ENCODE assay signal across 7 cellular contexts in genomic region chr16:25256821-25257503, GRCh38. TPM values are rescaled to one million over a fixed set of nuclear protein-coding genes. Genes with fewer than 3 reads are reported as not detected.
DNase-seq lines count a peak whose midpoint lies in the region; ATAC-seq and TF ChIP-seq lines count a peak whose summit lies in the region.

No MANE protein-coding gene starts in this region.

- H3K79me2 ChIP-seq in GM23248 (ENCODE audit: insufficient read depth): peaks cover 57% of the 10 kb centered on the region

- 0 out of 2 replicates have a peak, but pooled peaks cover 1% of the 10 kb centered on the region for H3K36me3 ChIP-seq in GM23248 (ENCODE audit: low read depth)
- peaks cover 6 to 24% (median 18%) of the 10 kb centered on the region in 4 donors for H3K36me3 ChIP-seq in liver (ENCODE audit: control insufficient read depth in 4 of 4, insufficient read depth in 3 of 4, low read depth in 1 of 4, low read length in 3 of 4)
- H3K36me3 ChIP-seq in thoracic aorta: peaks cover 5% of the 10 kb centered on the region

- ATAC-seq in thoracic aorta (ENCODE audit: insufficient number of reproducible peaks, low FRiP score, low read depth): peak; percentile 50

- no peaks in the 10 kb centered on the region for H3K27me3 ChIP-seq in GM23248 (replicated peaks; ENCODE audit: insufficient read depth)
- no peaks in the 10 kb centered on the region for H3K27me3 ChIP-seq in liver (ENCODE audit: control insufficient read depth in 4 of 4, insufficient read depth in 4 of 4, low read length in 3 of 4)
- no peaks in the 10 kb centered on the region for H3K27me3 ChIP-seq in thoracic aorta (replicated peaks; ENCODE audit: insufficient read depth)

- H4K20me1 ChIP-seq in GM23248 (ENCODE audit: insufficient read depth): no peaks in the 10 kb centered on the region; the same call in 1 of the 2 replicates

- H3K4me1 Mint-ChIP-seq in brain: peaks cover 62% of the 10 kb centered on the region

- peak overlapping the region; percentile 96 for H3K4me2 ChIP-seq in GM23248 (ENCODE audit: unreplicated experiment)

- H3K27ac Mint-ChIP-seq in brain: peak overlapping the region; percentile 61 to 99 (median 79)

- H2AFZ ChIP-seq in GM23248: peak overlapping the region; percentile 92

- H3F3A ChIP-seq in GM23248 (ENCODE audit: insufficient read depth): peaks cover 20% of the 10 kb centered on the region; the same call in 1 of the 2 replicates

- H3K27ac ChIP-seq in GM23248 (peak overlapping the region; percentile 84), liver (ENCODE audit: low read depth in 1 of 2, low read length in 2 of 2) (peak overlapping the region; percentile 98 to 99), thoracic aorta (peak overlapping the region; percentile 96 to 98)

- H3K4me1 ChIP-seq in GM23248 (ENCODE audit: insufficient read depth) (peaks cover 22% of the 10 kb centered on the region), liver (ENCODE audit: control insufficient read depth in 4 of 4, insufficient read depth in 4 of 4, low read length in 3 of 4) (peaks cover 0 to 24% (median 21%) of the 10 kb centered on the region in 4 donors), thoracic aorta (ENCODE audit: control insufficient read depth in 1 of 2, low read depth in 2 of 2) (peaks cover 0 to 32% of the 10 kb centered on the region in 2 donors)

- H3K4me3 Mint-ChIP-seq in brain: peak overlapping the region; percentile 89 to 95 (median 94)

- peaks cover 17% of the 10 kb centered on the region for H3K27me3 Mint-ChIP-seq in brain

- DNase-seq in GM03348 (ENCODE audit: low spot score): peak; percentile 19
- DNase-seq in GM23248: peak; percentile 46
- peak; percentile 58 for DNase-seq in NCI-H2227 (lab: John Stamatoyannopoulos, UW; ENCODE audit: unreplicated experiment)
- no peak for DNase-seq in thoracic aorta (ENCODE audit: low spot score)
- DNase-seq in NK-92 treated with Interleukin-12 subunit alpha and Interleukin-12 subunit beta, amount 100 ng/mL, for 24 hours (lab: John Stamatoyannopoulos, UW): no peak

- no peaks in the 10 kb centered on the region for H3K9me2 ChIP-seq in GM23248 (ENCODE audit: insufficient read depth)

- H3K9me3 ChIP-seq in GM23248 (ENCODE audit: low read depth) (no peaks in the 10 kb centered on the region), liver (ENCODE audit: control insufficient read depth in 4 of 4, low read length in 3 of 4) (no peaks in the 10 kb centered on the region), thoracic aorta (no peaks in the 10 kb centered on the region)

- WGBS in GM23248 (ENCODE audit: low coverage in 1 of 2, low lambda C conversion rate in 2 of 2, missing lambda C conversion rate in 2 of 2), 2 experiments: 1 to 2% methylated on average over 26 of the region's 26 CpGs
- 3% methylated on average over 26 of the region's 26 CpGs for WGBS in liver

- in situ Hi-C loops in GM23248 (cut with MboI): loop anchor here (25.0 kb wide), 1 partner anchor 1855 kb away; no protein-coding TSS in a partner anchor

- H3K9ac ChIP-seq in GM23248: peak overlapping the region; percentile 94
- H3K9ac ChIP-seq in liver (ENCODE audit: low read depth in 1 of 2, low read length in 2 of 2): peak overlapping the region in 1 of 2 donors; percentile 90

- peaks cover 0 to 3% (median 0%) of the 10 kb centered on the region in 5 experiments for H3K9me3 Mint-ChIP-seq in brain

- peak overlapping the region; percentile 83 for H3K4me3 ChIP-seq in GM23248
- peak overlapping the region; percentile 65 to 68 (median 66) for H3K4me3 ChIP-seq in liver (ENCODE audit: low read depth in 1 of 3, low read length in 3 of 3)
- peak overlapping the region; percentile 93 for H3K4me3 ChIP-seq in thoracic aorta

- TF ChIP-seq CTCF in brain (conservative IDR thresholded peaks at IDR 0.05) (peak in 1 of 2 experiments; percentile 32), liver (IDR thresholded peaks at IDR 0.05; ENCODE audit: low read depth, low read length, missing input control) (no peak), thoracic aorta (IDR thresholded peaks at IDR 0.05) (no peak)

- TF ChIP-seq RAD21 in liver (IDR thresholded peaks at IDR 0.05): no peak

- H3K36me3 Mint-ChIP-seq in brain: peaks cover 30% of the 10 kb centered on the region

TF ChIP-seq in liver, 16 proteins besides CTCF, POLR2A, EP300 and RAD21:
- no peak for TF ChIP-seq GABPA (IDR thresholded peaks at IDR 0.05 in 1 of 2, conservative IDR thresholded peaks at IDR 0.05 in 1 of 2)
- TF ChIP-seq REST (IDR thresholded peaks at IDR 0.05): peak; percentile 68

RNA-seq across cellular contexts. Expression of gene ZKSCAN2, which starts 0.7 kb away (rescaled TPM):
- 1.4 and 2.3 TPM in 2 replicates for total RNA-seq in GM23248 (2014; rRNA removed; shearing (Covaris generic))
- polyA plus RNA-seq in GM23248 (2016; fragmentation: Nextera tagmentation; extraction: Ambion mirVana) (1.0 and 1.2 TPM in 2 replicates), brain (ENCODE audit: insufficient read depth, low read depth, low replicate concordance) (4.5 TPM), liver (under 1 TPM; 0.47 to 0.89 TPM)
- total RNA-seq in liver (1 to 10 TPM; 2.6 to 3.4 TPM), thoracic aorta (1 to 10 TPM; 4.1 to 5.0 TPM)

RNA-seq across cellular contexts. Expression of gene AQP8, which starts 40.2 kb away (rescaled TPM):
- not detected in 2 replicates for total RNA-seq in GM23248 (2014; rRNA removed; shearing (Covaris generic))
- not detected in 2 replicates for polyA plus RNA-seq in GM23248 (2016; fragmentation: Nextera tagmentation; extraction: Ambion mirVana)
- polyA plus RNA-seq in brain (ENCODE audit: insufficient read depth, low read depth, low replicate concordance): not detected
- under 1 TPM; 0.08 to 0.09 TPM for total RNA-seq in liver
- polyA plus RNA-seq in liver: not detected
- total RNA-seq in thoracic aorta: under 1 TPM in 1 of 2 donors, not detected in 1; 0.95 TPM

Comparison
In these comparisons a context has a peak if more than half of its experiments do, and no peak if none do; other contexts are left out.
1. DNase-seq: peak in GM03348 (single experiment), GM23248 (single experiment) and NCI-H2227 (single experiment); none in thoracic aorta (single experiment) and NK-92 treated with Interleukin-12 subunit alpha and Interleukin-12 subunit beta, amount 100 ng/mL, for 24 hours (single experiment).
2. Peak in every context shown above with its lines, with median percentiles within 50 percentile points of each other: H3K27ac ChIP-seq and H3K4me3 ChIP-seq.